In the genomic region with DNA sequence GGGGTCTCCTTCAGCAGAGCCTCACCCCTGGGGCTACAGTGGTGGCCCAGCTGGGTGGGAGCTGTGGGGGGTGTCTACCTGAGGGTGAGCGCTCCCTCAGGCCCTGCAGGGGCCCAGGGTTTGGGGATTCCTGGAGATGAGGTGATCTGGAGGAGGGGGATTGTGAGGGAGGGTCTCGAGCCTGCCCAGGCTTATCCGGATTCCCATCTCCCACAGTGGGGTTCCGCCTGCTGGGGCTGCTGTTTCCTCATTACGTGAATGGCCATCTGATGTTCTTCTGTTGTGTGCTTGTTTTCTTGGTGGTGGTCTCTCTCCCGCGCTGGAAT, we compare ENCODE assay signal across 14 cellular contexts. TPM values are rescaled to one million over a fixed set of nuclear protein-coding genes. Genes with fewer than 3 reads are reported as not detected.
DNase-seq lines count a peak whose midpoint lies in the region; ATAC-seq and TF ChIP-seq lines count a peak whose summit lies in the region.
"Had no signal": no experiment of that assay in that cellular context is flagged by ENCODE, and none has a peak within 500 bp of the region (broad histone marks: within the 10 kb centered on the region; RNA-seq: fewer than 3 reads in every experiment).

No MANE protein-coding gene starts in this region.

- H3K9me3 Mint-ChIP-seq in stimulated activated naive CD8-positive, alpha-beta T cell treated with anti-CD3 and anti-CD28 coated beads, Interleukin-15, Interleukin-2, amounts not matched to agents 100 ng/mL and 50 ng/mL, for 24 hours = no peaks in the 10 kb centered on the region
- no peaks in the 10 kb centered on the region for H3K9me3 Mint-ChIP-seq in brain
- no peaks in the 10 kb centered on the region for H3K9me3 Mint-ChIP-seq in naive thymus-derived CD8-positive, alpha-beta T cell

- POLR2A ChIA-PET in naive thymus-derived CD8-positive, alpha-beta T cell (lab: Charles Lee) = interaction anchor here (0.7 to 1.7 kb wide), 2 partner anchors 20 to 59 kb away, joined by 4 to 7 read pairs; partner anchors contain the start of gene CLASRP

- peaks cover 75% of the 10 kb centered on the region for H3K4me1 Mint-ChIP-seq in stimulated activated naive CD8-positive, alpha-beta T cell treated with anti-CD3 and anti-CD28 coated beads, Interleukin-15, Interleukin-2, amounts not matched to agents 100 ng/mL and 50 ng/mL, for 24 hours (ENCODE audit: low read depth)
- H3K4me1 Mint-ChIP-seq in brain = peaks cover 97% of the 10 kb centered on the region
- peaks cover 61 to 90% (median 83%) of the 10 kb centered on the region in 4 donors for H3K4me1 Mint-ChIP-seq in naive thymus-derived CD8-positive, alpha-beta T cell

- H3K4me3 Mint-ChIP-seq in stimulated activated naive CD8-positive, alpha-beta T cell treated with anti-CD3 and anti-CD28 coated beads, Interleukin-15, Interleukin-2, amounts not matched to agents 100 ng/mL and 50 ng/mL, for 24 hours = no peak overlapping the region
- H3K4me3 Mint-ChIP-seq in brain = peak overlapping the region; percentile 63 to 99 (median 77)
- peak overlapping the region in 8 of 10 donors; percentile 20 to 62 (median 28) for H3K4me3 Mint-ChIP-seq in naive thymus-derived CD8-positive, alpha-beta T cell

- peak overlapping the region; percentile 75 for H3K27ac Mint-ChIP-seq in stimulated activated naive CD8-positive, alpha-beta T cell treated with anti-CD3 and anti-CD28 coated beads, Interleukin-15, Interleukin-2, amounts not matched to agents 100 ng/mL and 50 ng/mL, for 24 hours
- peak overlapping the region; percentile 86 to 97 (median 94) for H3K27ac Mint-ChIP-seq in brain
- H3K27ac Mint-ChIP-seq in naive thymus-derived CD8-positive, alpha-beta T cell = peak overlapping the region in 5 of 10 donors; percentile 55 to 84 (median 70)

- TF ChIP-seq CTCF in brain (conservative IDR thresholded peaks at IDR 0.05) = no peak

- H3K27me3 Mint-ChIP-seq in stimulated activated naive CD8-positive, alpha-beta T cell treated with anti-CD3 and anti-CD28 coated beads, Interleukin-15, Interleukin-2, amounts not matched to agents 100 ng/mL and 50 ng/mL, for 24 hours = no peaks in the 10 kb centered on the region
- H3K27me3 Mint-ChIP-seq in brain = peaks cover 16% of the 10 kb centered on the region
- H3K27me3 Mint-ChIP-seq in naive thymus-derived CD8-positive, alpha-beta T cell = no peaks in the 10 kb centered on the region

- no peak for DNase-seq in stimulated activated naive CD8-positive, alpha-beta T cell treated with anti-CD3 and anti-CD28 coated beads, Interleukin-15, Interleukin-2, amounts not matched to agents 100 U/mL and 50 U/mL, for 24 hours
- DNase-seq in naive thymus-derived CD8-positive, alpha-beta T cell = no peak
- no peak for DNase-seq in epidermal melanocyte (ENCODE audit: insufficient read length, low spot score)
- DNase-seq: activated CD4-positive, alpha-beta T cell treated with anti-CD3 and anti-CD28 coated beads, Interleukin-2, amount 50 U/mL, for 4 hours; activated naive CD4-positive, alpha-beta T cell treated with Interleukin-2 at 50 U/mL for 16 hours; BE2C; MM.1S; NCI-H2171; stimulated activated CD4-positive, alpha-beta T cell treated with anti-CD3 and anti-CD28 coated beads, Interleukin-12 subunit alpha, Interleukin-12 subunit beta, amount 100 ng/mL, for 4 hours had no signal

- ATAC-seq in stimulated activated naive CD8-positive, alpha-beta T cell treated with anti-CD3 and anti-CD28 coated beads, Interleukin-15, Interleukin-2, amounts not matched to agents 100 U/mL and 50 U/mL, for 24 hours = no peak
- no peak for ATAC-seq in naive thymus-derived CD8-positive, alpha-beta T cell
- ATAC-seq in HG03469 (IDR thresholded peaks at IDR 0.05; ENCODE audit: unreplicated experiment) (no peak), GM18870 (IDR thresholded peaks at IDR 0.05; ENCODE audit: unreplicated experiment) (no peak), GM19035 (IDR thresholded peaks at IDR 0.05; ENCODE audit: unreplicated experiment) (no peak)

- H3K36me3 Mint-ChIP-seq in stimulated activated naive CD8-positive, alpha-beta T cell treated with anti-CD3 and anti-CD28 coated beads, Interleukin-15, Interleukin-2, amounts not matched to agents 100 ng/mL and 50 ng/mL, for 24 hours (ENCODE audit: low read depth) = peaks cover 26% of the 10 kb centered on the region
- H3K36me3 Mint-ChIP-seq in brain = peaks cover 13% of the 10 kb centered on the region
- H3K36me3 Mint-ChIP-seq in naive thymus-derived CD8-positive, alpha-beta T cell = peaks cover 0 to 2% (median 0%) of the 10 kb centered on the region in 3 donors

RNA-seq across cellular contexts. Expression of gene PPP1R37, which starts 4.4 kb away (rescaled TPM):
- 59.2 TPM for polyA plus RNA-seq in brain (ENCODE audit: insufficient read depth, low read depth, low replicate concordance)
- total RNA-seq in naive thymus-derived CD8-positive, alpha-beta T cell = 10 to 100 TPM; 32.9 to 33.3 TPM
- 1 to 10 TPM in 1 of 3 donors, under 1 TPM in 2; 0.40 to 2.0 (median 0.83) TPM for polyA plus RNA-seq in naive thymus-derived CD8-positive, alpha-beta T cell

RNA-seq across cellular contexts. Expression of gene GEMIN7, which starts 18.4 kb away (rescaled TPM):
- polyA plus RNA-seq in brain (ENCODE audit: insufficient read depth, low read depth, low replicate concordance) = 20.6 TPM
- total RNA-seq in naive thymus-derived CD8-positive, alpha-beta T cell = 10 to 100 TPM; 13.5 to 19.8 TPM
- 10 to 100 TPM; 44.2 to 70.0 (median 50.3) TPM for polyA plus RNA-seq in naive thymus-derived CD8-positive, alpha-beta T cell

RNA-seq across cellular contexts. Expression of gene ZNF296, which starts 21.1 kb away (rescaled TPM):
- 2.1 TPM for polyA plus RNA-seq in brain (ENCODE audit: insufficient read depth, low read depth, low replicate concordance)
- total RNA-seq in naive thymus-derived CD8-positive, alpha-beta T cell = 1 to 10 TPM; 2.3 to 2.4 TPM
- polyA plus RNA-seq in naive thymus-derived CD8-positive, alpha-beta T cell = 1 to 10 TPM; 1.0 to 1.6 (median 1.1) TPM

RNA-seq across cellular contexts. Expression of gene CLASRP, which starts 58.6 kb away (rescaled TPM):
- 23.6 TPM for polyA plus RNA-seq in brain (ENCODE audit: insufficient read depth, low read depth, low replicate concordance)
- 100 to 1,000 TPM; 141 to 150 TPM for total RNA-seq in naive thymus-derived CD8-positive, alpha-beta T cell
- polyA plus RNA-seq in naive thymus-derived CD8-positive, alpha-beta T cell = 1 to 10 TPM; 2.0 to 6.7 (median 5.3) TPM

Comparison
In these comparisons a context has a peak if more than half of its experiments do, and no peak if none do; other contexts are left out.
1. RNA of gene PPP1R37, which starts 4.4 kb away (polyA plus RNA-seq): 59.2 TPM in brain (single experiment); 0.40 to 2.0 TPM in naive thymus-derived CD8-positive, alpha-beta T cell; every median in the first group is over 10 times any median in the second.